In the genomic region with DNA sequence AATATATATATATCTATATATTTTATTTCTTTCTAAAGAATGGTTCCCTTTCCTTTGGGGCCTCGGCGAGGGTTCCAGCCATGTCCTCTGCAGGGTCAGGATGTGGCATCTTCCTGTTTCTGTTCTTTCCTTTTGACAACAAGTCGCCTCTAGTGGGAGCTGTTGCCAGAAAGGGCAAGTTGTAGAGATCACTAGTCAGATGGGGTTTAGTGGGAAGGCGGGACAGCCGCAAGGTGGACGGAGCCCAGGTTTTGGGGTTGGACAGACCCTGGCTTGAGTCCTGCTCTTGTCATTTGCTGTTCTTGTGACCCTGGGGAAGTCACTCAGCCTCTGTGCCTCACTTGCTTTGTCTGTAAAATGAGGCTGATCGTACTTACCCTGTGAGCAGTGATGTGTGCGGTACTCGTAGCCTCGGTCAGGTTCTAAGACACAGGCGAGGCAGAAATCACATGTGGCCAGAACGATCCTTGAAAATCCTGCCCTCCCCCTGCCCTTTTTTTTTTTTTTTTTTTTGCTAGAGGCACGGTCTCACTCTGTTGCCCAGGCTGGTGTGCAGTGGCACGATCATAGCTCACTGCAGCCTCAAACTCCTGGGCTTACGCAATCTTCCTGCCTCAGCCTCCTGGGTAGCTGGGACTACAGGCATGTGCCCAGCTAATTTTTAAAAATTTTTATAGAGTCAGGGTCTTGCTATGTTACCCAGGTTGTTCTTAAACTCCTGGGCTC, we compare ENCODE assay signal across 10 cellular contexts.
A peak's percentile ranks its signal among the peaks of the same experiment; 100 is the strongest.
DNase-seq lines count a peak whose midpoint lies in the region; ATAC-seq, FAIRE-seq and TF ChIP-seq lines count a peak whose summit lies in the region.
"Had no signal": no experiment of that assay in that cellular context is flagged by ENCODE, and none has a peak within 500 bp of the region (broad histone marks: within the 10 kb centered on the region; RNA-seq: fewer than 3 reads in every experiment).

No MANE protein-coding gene starts in this region.

- H3K27me3 ChIP-seq in small intestine (ENCODE audit: control insufficient read depth in 2 of 2, insufficient read depth in 2 of 2, low read length in 2 of 2): no peaks in the 10 kb centered on the region
- H3K27me3 ChIP-seq in transverse colon: no peaks in the 10 kb centered on the region

- in situ Hi-C loops in transverse colon (cut with MboI; ENCODE audit: low pct_ligation_motif_present in 1 of 4, low pct_unique_long_range_greater_than_20kb in 1 of 4, low sequenced_read_pairs in 3 of 4): loop anchor here in 3 of 4 donors (25.0 kb wide), 3 partner anchors 281 to 731 kb away; a partner anchor contains a TSS

- TF ChIP-seq CTCF in cardiac fibroblast (IDR thresholded peaks at IDR 0.05; ENCODE audit: low read depth, low read length) (peak; percentile 38), transverse colon (IDR thresholded peaks at IDR 0.05) (peak in 1 of 5 experiments; percentile 14)

- no peak for TF ChIP-seq EP300 in transverse colon (IDR thresholded peaks at IDR 0.05; ENCODE audit: low read depth)

- no peaks in the 10 kb centered on the region for H3K9me3 Mint-ChIP-seq in activated CD8-positive, alpha-beta memory T cell treated with anti-CD3 and anti-CD28 coated beads, Interleukin-2, amount 10 ng/mL, durations not matched to agents 7 days and 5 days (ENCODE audit: low read depth)

- H3K4me1 Mint-ChIP-seq in activated CD8-positive, alpha-beta memory T cell treated with anti-CD3 and anti-CD28 coated beads, Interleukin-2, amount 10 ng/mL, durations not matched to agents 7 days and 5 days: peaks cover 4% of the 10 kb centered on the region

- intact Hi-C loops in transverse colon (cut with DNase I; ENCODE audit: low total_unique reads): no loop called here

- no peak overlapping the region for H3K4me3 ChIP-seq in cardiac fibroblast (replicated peaks in 1 of 2; ENCODE audit: low read depth in 2 of 2, low read length in 2 of 2)
- H3K4me3 ChIP-seq in small intestine (ENCODE audit: low read depth in 1 of 2, low read length in 2 of 2): no peak overlapping the region
- no peak overlapping the region for H3K4me3 ChIP-seq in transverse colon
- H3K4me3 ChIP-seq: lung had no signal

- H3K36me3 Mint-ChIP-seq in activated CD8-positive, alpha-beta memory T cell treated with anti-CD3 and anti-CD28 coated beads, Interleukin-2, amount 10 ng/mL, durations not matched to agents 7 days and 5 days: peaks cover 29% of the 10 kb centered on the region

- CTCF ChIA-PET in activated CD8-positive, alpha-beta memory T cell treated with anti-CD3 and anti-CD28 coated beads, Interleukin-2, amount 10 ng/mL, durations not matched to agents 7 days and 5 days (lab: Charles Lee): interaction anchor here (0.6 kb wide), 1 partner anchor 395 kb away, joined by 4 read pairs; no protein-coding TSS in a partner anchor

- TF ChIP-seq POLR2A in transverse colon (IDR thresholded peaks at IDR 0.05): no peak

- DNase-seq in activated CD8-positive, alpha-beta memory T cell treated with anti-CD3 and anti-CD28 coated beads, Interleukin-2, amount 10 ng/mL, durations not matched to agents 7 days and 5 days: peak; percentile 49
- DNase-seq in activated CD8-positive, alpha-beta memory T cell treated with anti-CD3 and anti-CD28 coated beads, Interleukin-2, amount 50 U/mL, for 48 hours: no peak
- DNase-seq in MV-4-11 (lab: John Stamatoyannopoulos, UW) (peak; percentile 49), cardiac fibroblast (ENCODE audit: low read depth in 2 of 2) (no peak), small intestine (peak; percentile 16), transverse colon (no peak)

- H3K4me3 Mint-ChIP-seq in activated CD8-positive, alpha-beta memory T cell treated with anti-CD3 and anti-CD28 coated beads, Interleukin-2, amount 10 ng/mL, durations not matched to agents 7 days and 5 days: no peak overlapping the region

- WGBS in small intestine, 3 donors: 88 to 93% (median 91%) methylated on average over 15 of the region's 15 CpGs
- 89 to 100% methylated on average over 4 to 15 of the region's 15 CpGs for WGBS in transverse colon (ENCODE audit: low coverage in 1 of 2), 2 donors

- ATAC-seq in activated CD8-positive, alpha-beta memory T cell treated with anti-CD3 and anti-CD28 coated beads, Interleukin-2, amount 10 ng/mL, durations not matched to agents 7 days and 5 days: peak; percentile 36
- ATAC-seq in GM21717 (IDR thresholded peaks at IDR 0.05; ENCODE audit: unreplicated experiment) (no peak), HG03565 (IDR thresholded peaks at IDR 0.05; ENCODE audit: unreplicated experiment) (no peak)

- no peaks in the 10 kb centered on the region for H3K9me3 ChIP-seq in small intestine (ENCODE audit: control insufficient read depth, low read depth)
- no peaks in the 10 kb centered on the region for H3K9me3 ChIP-seq in transverse colon

- no peak overlapping the region for H3K27ac Mint-ChIP-seq in activated CD8-positive, alpha-beta memory T cell treated with anti-CD3 and anti-CD28 coated beads, Interleukin-2, amount 10 ng/mL, durations not matched to agents 7 days and 5 days

- H3K36me3 ChIP-seq in small intestine (ENCODE audit: control insufficient read depth in 2 of 2, insufficient read depth in 2 of 2, low read length in 2 of 2) (peaks cover 8 to 12% of the 10 kb centered on the region in 2 donors), transverse colon (peaks cover 0 to 26% (median 4%) of the 10 kb centered on the region in 4 donors)

- H3K4me1 ChIP-seq in small intestine (ENCODE audit: control insufficient read depth in 2 of 2, insufficient read depth in 1 of 2, low read depth in 1 of 2, low read length in 1 of 2) (no peaks in the 10 kb centered on the region), transverse colon (no peaks in the 10 kb centered on the region)

- FAIRE-seq in small intestine (lab: Jason Lieb, UNC): no peak
- FAIRE-seq: G401.6 had no signal

- no peaks in the 10 kb centered on the region for H3K27me3 Mint-ChIP-seq in activated CD8-positive, alpha-beta memory T cell treated with anti-CD3 and anti-CD28 coated beads, Interleukin-2, amount 10 ng/mL, durations not matched to agents 7 days and 5 days

- no peak overlapping the region for H3K27ac ChIP-seq in small intestine (ENCODE audit: low read depth in 1 of 2, low read length in 1 of 2)
- H3K27ac ChIP-seq in transverse colon: no peak overlapping the region

Comparison
In these comparisons a context has a peak if more than half of its experiments do, and no peak if none do; other contexts are left out.
1. DNase-seq: peak in activated CD8-positive, alpha-beta memory T cell treated with anti-CD3 and anti-CD28 coated beads, Interleukin-2, amount 10 ng/mL, durations not matched to agents 7 days and 5 days (single experiment), MV-4-11 (single experiment) and small intestine (single experiment); none in activated CD8-positive, alpha-beta memory T cell treated with anti-CD3 and anti-CD28 coated beads, Interleukin-2, amount 50 U/mL, for 48 hours (single experiment), cardiac fibroblast (0 of 2) and transverse colon (single experiment).